10 cellular contexts compared by ENCODE assay signal in genomic region chr12:96121271-96121711, GRCh38.
DNase-seq lines count a peak whose midpoint lies in the region; ATAC-seq and TF ChIP-seq lines count a peak whose summit lies in the region.
"Had no signal": no experiment of that assay in that cellular context is flagged by ENCODE, and none has a peak within 500 bp of the region (broad histone marks: within the 10 kb centered on the region; RNA-seq: fewer than 3 reads in every experiment).

No MANE protein-coding gene starts in this region.

- no peaks in the 10 kb centered on the region for H3K9me3 ChIP-seq in naive thymus-derived CD4-positive, alpha-beta T cell (ENCODE audit: control insufficient read depth in 2 of 3, low read length in 3 of 3)
- no peaks in the 10 kb centered on the region for H3K9me3 ChIP-seq in PC-3 (ENCODE audit: low read length)

- H3K36me3 ChIP-seq in naive thymus-derived CD4-positive, alpha-beta T cell (ENCODE audit: control insufficient read depth in 2 of 3, insufficient read depth in 3 of 3, low read length in 3 of 3), result no peaks in the 10 kb centered on the region
- no peaks in the 10 kb centered on the region for H3K36me3 ChIP-seq in PC-3 (ENCODE audit: low read depth, low read length)

- no peaks in the 10 kb centered on the region for H3F3A ChIP-seq in PC-3 (ENCODE audit: low read length, unreplicated experiment)

- no peak overlapping the region for H3K9ac ChIP-seq in PC-3 (ENCODE audit: low read length)

- no TSS peak for BruUV-seq in PC-3 (replicated peaks; lab: Mats Ljungman, UMichigan)

- no peaks in the 10 kb centered on the region for H4K20me1 ChIP-seq in PC-3 (ENCODE audit: low read length)

- CTCF ChIA-PET in naive thymus-derived CD4-positive, alpha-beta T cell (lab: Charles Lee), result interaction anchor here (1.5 kb wide), 1 partner anchor 94 kb away, joined by 4 read pairs; no protein-coding TSS in a partner anchor
- CTCF ChIA-PET in PC-3 (lab: Charles Lee), result no interaction called here

- no peaks in the 10 kb centered on the region for H3K9me2 ChIP-seq in PC-3 (replicated peaks; ENCODE audit: low read length)

- no peaks in the 10 kb centered on the region for H3K27me3 ChIP-seq in naive thymus-derived CD4-positive, alpha-beta T cell (ENCODE audit: control insufficient read depth in 2 of 2, insufficient read depth in 2 of 2, low read length in 2 of 2)
- H3K27me3 ChIP-seq in PC-3 (ENCODE audit: low read length), result no peaks in the 10 kb centered on the region

- H3K4me1 ChIP-seq in naive thymus-derived CD4-positive, alpha-beta T cell (ENCODE audit: control insufficient read depth in 2 of 2, insufficient read depth in 2 of 2, low read length in 2 of 2), result peaks cover 0 to 6% of the 10 kb centered on the region in 2 donors
- no peaks in the 10 kb centered on the region for H3K4me1 ChIP-seq in PC-3 (ENCODE audit: insufficient read depth, low read length)

- TF ChIP-seq CTCF in PC-3 (conservative IDR thresholded peaks at IDR 0.05; ENCODE audit: low read depth, low read length), result no peak

- POLR2A ChIA-PET in naive thymus-derived CD4-positive, alpha-beta T cell (lab: Charles Lee), result no interaction called here
- POLR2A ChIA-PET in PC-3 (lab: Charles Lee; ENCODE audit: unreplicated experiment), result no interaction called here

- no peak overlapping the region for H3K27ac ChIP-seq in naive thymus-derived CD4-positive, alpha-beta T cell (ENCODE audit: low read depth, low read length)
- no peak overlapping the region for H3K27ac ChIP-seq in PC-3 (ENCODE audit: low read length)

- intact Hi-C loops in naive thymus-derived CD4-positive, alpha-beta T cell (cut with micrococcal nuclease), result no loop called here
- intact Hi-C loops in PC-3 (cut with micrococcal nuclease), result no loop called here

- no peak overlapping the region for H3K4me3 ChIP-seq in naive thymus-derived CD4-positive, alpha-beta T cell (ENCODE audit: low read length)
- no peak overlapping the region for H3K4me3 ChIP-seq in PC-3 (ENCODE audit: low read length)
- H3K4me3 ChIP-seq: skin epidermis had no signal

- H3K36me3 Mint-ChIP-seq in naive thymus-derived CD4-positive, alpha-beta T cell, result peaks cover 0 to 4% (median 0%) of the 10 kb centered on the region in 5 donors

- no peak overlapping the region for H3K4me3 Mint-ChIP-seq in naive thymus-derived CD4-positive, alpha-beta T cell

- no peak overlapping the region for H2AFZ ChIP-seq in PC-3 (ENCODE audit: low read length)

- H3K9me3 Mint-ChIP-seq in naive thymus-derived CD4-positive, alpha-beta T cell, result no peaks in the 10 kb centered on the region

- DNase-seq in NOMO-1 (lab: John Stamatoyannopoulos, UW; ENCODE audit: unreplicated experiment in 2 of 2) (peak; percentile 89 to 97), epidermal melanocyte (ENCODE audit: insufficient read length, low spot score) (no peak), PC-3 (no peak), T1000 (lab: John Stamatoyannopoulos, UW) (no peak), GM03348 (ENCODE audit: low spot score) (no peak)
- no peak for DNase-seq in naive thymus-derived CD4-positive, alpha-beta T cell
- DNase-seq: activated CD4-positive, alpha-beta T cell treated with anti-CD3 and anti-CD28 coated beads, Interleukin-2, amount 50 U/mL, for 48 hours had no signal

- H3K4me1 Mint-ChIP-seq in naive thymus-derived CD4-positive, alpha-beta T cell, result peaks cover 5 to 18% (median 12%) of the 10 kb centered on the region in 7 donors

- H3K27ac Mint-ChIP-seq in naive thymus-derived CD4-positive, alpha-beta T cell, result no peak overlapping the region

- H3K4me2 ChIP-seq in PC-3 (ENCODE audit: low read length), result no peak overlapping the region

- no peaks in the 10 kb centered on the region for H3K79me2 ChIP-seq in PC-3 (ENCODE audit: low read length)

- peak; percentile 63 for ATAC-seq in GM18867 (IDR thresholded peaks at IDR 0.05; ENCODE audit: unreplicated experiment)
- ATAC-seq in HG02642 (IDR thresholded peaks at IDR 0.05; ENCODE audit: poor library complexity, unreplicated experiment), result peak; percentile 62
- peak; percentile 66 for ATAC-seq in naive thymus-derived CD4-positive, alpha-beta T cell
- ATAC-seq in PC-3, result no peak

- peaks cover 0 to 3% (median 0%) of the 10 kb centered on the region in 5 donors for H3K27me3 Mint-ChIP-seq in naive thymus-derived CD4-positive, alpha-beta T cell

Comparison
In these comparisons a context has a peak if more than half of its experiments do, and no peak if none do; other contexts are left out.
1. DNase-seq: peak in NOMO-1 (2 of 2); none in naive thymus-derived CD4-positive, alpha-beta T cell (0 of 9), epidermal melanocyte (single experiment), PC-3 (single experiment), T1000 (single experiment) and GM03348 (single experiment).